27 cellular contexts compared by ENCODE assay signal in genomic region chr11:87666730-87667129, GRCh38.
"Had no signal": no experiment of that assay in that cellular context is flagged by ENCODE, and none has a peak within 500 bp of the region (broad histone marks: within the 10 kb centered on the region; RNA-seq: fewer than 3 reads in every experiment).

No MANE protein-coding gene starts in this region.

- H3K4me3 Mint-ChIP-seq: immature natural killer cell; naive thymus-derived CD8-positive, alpha-beta T cell; nephron; stimulated activated naive B cell treated with anti-CD40 and anti-IgM and Interleukin-4, amounts not matched to agents 10 μg/mL and 1 μg/mL and 100 μg/mL, for 72 hours had no signal

- H3K4me2 ChIP-seq: smooth muscle cell had no signal

- H3K4me1 Mint-ChIP-seq: immature natural killer cell; naive thymus-derived CD8-positive, alpha-beta T cell; stimulated activated naive B cell treated with anti-CD40 and anti-IgM and Interleukin-4, amounts not matched to agents 10 μg/mL and 1 μg/mL and 100 μg/mL, for 72 hours had no signal

- H3K27me3 ChIP-seq: left lung, neutrophil, ovary, right atrium auricular region, right lobe of liver, stomach, testis, thyroid gland, transverse colon, upper lobe of left lung, vagina had no signal

- ATAC-seq: left colon; left lung; lower lobe of right lung; naive thymus-derived CD8-positive, alpha-beta T cell; right lobe of liver; stimulated activated naive CD8-positive, alpha-beta T cell treated with anti-CD3 and anti-CD28 coated beads, Interleukin-15, Interleukin-2, amounts not matched to agents 100 U/mL and 50 U/mL, for 24 hours had no signal

- H3K4me1 ChIP-seq: left lung, lower lobe of right lung, right atrium auricular region, right lobe of liver, stomach, testis, thyroid gland, transverse colon, upper lobe of left lung, vagina had no signal

- H3K36me3 ChIP-seq: left lung, lower lobe of right lung, neutrophil, ovary, right atrium auricular region, right lobe of liver, stomach, thyroid gland, transverse colon, upper lobe of left lung, vagina had no signal

- DNase-seq: hypothalamus; immature natural killer cell; kidney; left colon; left lung; lower lobe of right lung; mammary epithelial cell; mesenchymal stem cell; naive thymus-derived CD8-positive, alpha-beta T cell; occipital lobe; ovary; right lobe of liver; stimulated activated CD4-positive, alpha-beta T cell treated with anti-CD3 and anti-CD28 coated beads, Interleukin-2, amount 100 ng/mL, for 24 hours; stimulated activated CD4-positive, alpha-beta T cell treated with anti-CD3 and anti-CD28 coated beads, Interleukin-4, amount 100 ng/mL, for 1 hour; stimulated activated naive B cell treated with anti-CD40 and anti-IgM and Interleukin-4, amounts not matched to agents 10 μg/mL and 1 μg/mL and 100 μg/mL, for 72 hours; stimulated activated naive CD8-positive, alpha-beta T cell treated with anti-CD3 and anti-CD28 coated beads, Interleukin-15, Interleukin-2, amounts not matched to agents 100 U/mL and 50 U/mL, for 24 hours; stomach; testis; thyroid gland; transverse colon; upper lobe of left lung had no signal

- H3K27ac Mint-ChIP-seq: immature natural killer cell; naive thymus-derived CD8-positive, alpha-beta T cell; nephron; progenitor cell of endocrine pancreas; stimulated activated naive B cell treated with anti-CD40 and anti-IgM and Interleukin-4, amounts not matched to agents 10 μg/mL and 1 μg/mL and 100 μg/mL, for 72 hours had no signal

- H3K36me3 Mint-ChIP-seq: immature natural killer cell; naive thymus-derived CD8-positive, alpha-beta T cell; stimulated activated naive B cell treated with anti-CD40 and anti-IgM and Interleukin-4, amounts not matched to agents 10 μg/mL and 1 μg/mL and 100 μg/mL, for 72 hours had no signal

- H3K27ac ChIP-seq: left lung, lower lobe of right lung, neutrophil, ovary, right atrium auricular region, right lobe of liver, stomach, testis, thyroid gland, transverse colon, upper lobe of left lung, vagina had no signal

- H3K4me3 ChIP-seq: left lung, lower lobe of right lung, ovary, right atrium auricular region, right lobe of liver, smooth muscle cell, stomach, testis, thyroid gland, transverse colon, upper lobe of left lung, vagina had no signal

- H3K27me3 Mint-ChIP-seq: progenitor cell of endocrine pancreas; stimulated activated naive B cell treated with anti-CD40 and anti-IgM and Interleukin-4, amounts not matched to agents 10 μg/mL and 1 μg/mL and 100 μg/mL, for 72 hours had no signal

- H3K9me3 Mint-ChIP-seq: nephron had no signal

- H3K9me3 ChIP-seq: left lung, lower lobe of right lung, neutrophil, ovary, right atrium auricular region, right lobe of liver, stomach, testis, thyroid gland, transverse colon, upper lobe of left lung, vagina had no signal
